ENCODE assay signal across 12 cellular contexts in genomic region chr22:49531533-49531895, GRCh38.
A peak's percentile ranks its signal among the peaks of the same experiment; 100 is the strongest.
DNase-seq lines count a peak whose midpoint lies in the region; ATAC-seq lines count a peak whose summit lies in the region.
"Had no signal": no experiment of that assay in that cellular context is flagged by ENCODE, and none has a peak within 500 bp of the region (broad histone marks: within the 10 kb centered on the region; RNA-seq: fewer than 3 reads in every experiment).

No MANE protein-coding gene starts in this region.

- no peak overlapping the region for H2AFZ ChIP-seq in Karpas-422 (ENCODE audit: low read length)

- no peak overlapping the region for H3K9ac ChIP-seq in Karpas-422 (ENCODE audit: low read length)

- H3K27me3 ChIP-seq in Karpas-422 (ENCODE audit: low read length), result no peaks in the 10 kb centered on the region

- DNase-seq in Karpas-422 (no peak), cerebellum (ENCODE audit: low spot score) (peak; percentile 61), medulla oblongata (ENCODE audit: extremely low spot score) (peak; percentile 4), NCI-H2081 treated with DMSO at 0.1 percent for 48 hours (lab: John Stamatoyannopoulos, UW) (no peak), NCI-H69 (lab: John Stamatoyannopoulos, UW) (no peak)
- DNase-seq in stimulated activated CD4-positive, alpha-beta T cell treated with anti-CD3 and anti-CD28 coated beads, Interleukin-4, amount 100 ng/mL, for 24 hours, result no peak
- DNase-seq: CD4-positive, CD25-positive, alpha-beta regulatory T cell; DMS53; GOT3 had no signal

- H4K20me1 ChIP-seq in Karpas-422 (ENCODE audit: insufficient read depth, low read depth, low read length), result no peaks in the 10 kb centered on the region; the same call in 1 of the 2 replicates

- peaks cover 74% of the 10 kb centered on the region for H3K4me1 ChIP-seq in Karpas-422 (ENCODE audit: low read length)
- H3K4me1 ChIP-seq: A549, HAP-1 had no signal

- H3K4me2 ChIP-seq in Karpas-422 (ENCODE audit: low read depth, low read length, poor library complexity, severe bottlenecking), result no peak overlapping the region
- H3K4me2 ChIP-seq: A549 had no signal

- no peaks in the 10 kb centered on the region for H3K9me3 ChIP-seq in Karpas-422 (ENCODE audit: low read length)
- H3K9me3 ChIP-seq: A549, HAP-1 had no signal

- peaks cover 9% of the 10 kb centered on the region for H3K79me2 ChIP-seq in Karpas-422 (ENCODE audit: low read length)

- no peaks in the 10 kb centered on the region for H3K9me2 ChIP-seq in Karpas-422 (replicated peaks; ENCODE audit: insufficient read depth, low read length)

- no peaks in the 10 kb centered on the region for H3K36me3 ChIP-seq in Karpas-422 (ENCODE audit: insufficient read depth, low read length)
- H3K36me3 ChIP-seq: HAP-1 had no signal

- H3K4me3 ChIP-seq in Karpas-422 (ENCODE audit: low read length), result no peak overlapping the region
- H3K4me3 ChIP-seq: A549, HAP-1 had no signal

- ATAC-seq in GM21528 (IDR thresholded peaks at IDR 0.05; ENCODE audit: low FRiP score, unreplicated experiment), result no peak

- H3K27ac ChIP-seq in Karpas-422 (ENCODE audit: low read length), result peak overlapping the region; percentile 97; the same call in 1 of the 2 replicates
- H3K27ac ChIP-seq: A549 had no signal

Comparison
In these comparisons a context has a peak if more than half of its experiments do, and no peak if none do; other contexts are left out.
1. DNase-seq: peak in cerebellum (single experiment) and medulla oblongata (single experiment); none in Karpas-422 (single experiment), NCI-H2081 treated with DMSO at 0.1 percent for 48 hours (single experiment), NCI-H69 (single experiment) and stimulated activated CD4-positive, alpha-beta T cell treated with anti-CD3 and anti-CD28 coated beads, Interleukin-4, amount 100 ng/mL, for 24 hours (single experiment).